Comparison of ENCODE assay signal across 30 cellular contexts in genomic region chr2:42698940-42699339, GRCh38.
"Had no signal": no experiment of that assay in that cellular context is flagged by ENCODE, and none has a peak within 500 bp of the region (broad histone marks: within the 10 kb centered on the region; RNA-seq: fewer than 3 reads in every experiment).

No MANE protein-coding gene starts in this region.

- H3K27me3 ChIP-seq: adrenal gland, body of pancreas, Peyer's patch had no signal

- H3K9me3 ChIP-seq: adrenal gland, body of pancreas, Peyer's patch had no signal

- H3K36me3 ChIP-seq: Peyer's patch had no signal

- ATAC-seq: activated CD4-positive, alpha-beta T cell treated with anti-CD3 and anti-CD28 coated beads for 36 hours; activated CD4-positive, CD25-positive, alpha-beta regulatory T cell treated with anti-CD3 and anti-CD28 coated beads, Interleukin-2, amount 50 U/mL, for 24 hours; activated naive CD4-positive, alpha-beta T cell treated with anti-CD3 and anti-CD28 coated beads, Interleukin-2, amount 50 U/mL, for 72 hours; activated T-cell treated with anti-CD3 and anti-CD28 coated beads, Interleukin-2, amount 50 U/mL, for 4 hours; body of pancreas; PC-3 had no signal

- H3K27ac ChIP-seq: adrenal gland, body of pancreas, Peyer's patch had no signal

- H3K4me3 Mint-ChIP-seq: activated CD4-positive, alpha-beta memory T cell treated with anti-CD3 and anti-CD28 coated beads for 36 hours; activated CD4-positive, alpha-beta T cell treated with anti-CD3 and anti-CD28 coated beads for 36 hours; activated naive CD4-positive, alpha-beta T cell treated with anti-CD3 and anti-CD28 coated beads for 36 hours; activated T-cell treated with anti-CD3 and anti-CD28 coated beads, Interleukin-2, amount 50 U/mL, for 4 hours; activated T-helper 1 cell treated with anti-CD3 and anti-CD28 coated beads, Interleukin-12 subunit alpha, Interleukin-12 subunit beta, Interleukin-2, Interleukin-4 antibody, amounts not matched to agents 30 ng/mL and 10 ng/mL and 1 ng/mL, durations not matched to agents 14 hours and 24 hours and 36 hours; IgD-negative memory B cell; T-helper 1 cell treated with Interleukin-12 subunit alpha and Interleukin-12 subunit beta and Interleukin-4 antibody, amounts not matched to agents 30 μg/mL and 1 μg/mL, for 36 hours; T-helper 2 cell treated with Interferon-gamma antibody and Interleukin-4, amounts not matched to agents 5 μg/mL and 100 μg/mL, for 36 hours had no signal

- H3K4me1 ChIP-seq: adrenal gland, body of pancreas, Peyer's patch had no signal

- H3K4me3 ChIP-seq: adrenal gland, body of pancreas, Peyer's patch had no signal

- H3K36me3 Mint-ChIP-seq: activated naive CD4-positive, alpha-beta T cell treated with anti-CD3 and anti-CD28 coated beads, Interleukin-2, amount 50 U/mL, for 72 hours; IgD-negative memory B cell had no signal

- H3K9me3 Mint-ChIP-seq: activated CD4-positive, alpha-beta memory T cell treated with anti-CD3 and anti-CD28 coated beads for 36 hours; activated naive CD4-positive, alpha-beta T cell treated with anti-CD3 and anti-CD28 coated beads for 36 hours; activated naive CD4-positive, alpha-beta T cell treated with anti-CD3 and anti-CD28 coated beads, Interleukin-2, amount 50 U/mL, for 72 hours; activated T-cell treated with anti-CD3 and anti-CD28 coated beads, Interleukin-2, amount 50 U/mL, for 4 hours; activated T-helper 1 cell treated with anti-CD3 and anti-CD28 coated beads, Interleukin-12 subunit alpha, Interleukin-12 subunit beta, Interleukin-2, Interleukin-4 antibody, amounts not matched to agents 30 ng/mL and 10 ng/mL and 1 ng/mL, durations not matched to agents 14 hours and 24 hours and 36 hours; IgD-negative memory B cell; T-helper 1 cell treated with Interleukin-12 subunit alpha and Interleukin-12 subunit beta and Interleukin-4 antibody, amounts not matched to agents 30 μg/mL and 1 μg/mL, for 36 hours; T-helper 2 cell treated with Interferon-gamma antibody and Interleukin-4, amounts not matched to agents 5 μg/mL and 100 μg/mL, for 36 hours had no signal

- H3K27me3 Mint-ChIP-seq: activated CD4-positive, alpha-beta memory T cell treated with anti-CD3 and anti-CD28 coated beads for 36 hours; activated CD4-positive, alpha-beta T cell treated with anti-CD3 and anti-CD28 coated beads for 36 hours; IgD-negative memory B cell had no signal

- DNase-seq: activated CD4-positive, alpha-beta memory T cell treated with anti-CD3 and anti-CD28 coated beads for 36 hours; activated CD4-positive, alpha-beta T cell treated with anti-CD3 and anti-CD28 coated beads for 36 hours; activated CD4-positive, alpha-beta T cell treated with anti-CD3 and anti-CD28 coated beads, Interleukin-2, amount 50 U/mL, for 1 hour; activated CD8-positive, alpha-beta memory T cell treated with anti-CD3 and anti-CD28 coated beads, Interleukin-2, amount 50 U/mL, for 4 hours; activated gamma-delta T cell treated with Interleukin-2 at 50 U/mL for 16 hours; activated naive CD4-positive, alpha-beta T cell treated with anti-CD3 and anti-CD28 coated beads for 36 hours; activated T-cell treated with anti-CD3 and anti-CD28 coated beads for 4 hours; activated T-cell treated with anti-CD3 and anti-CD28 coated beads, Interleukin-2, amount 50 U/mL, for 4 hours; adrenal gland; body of pancreas; central memory CD4-positive, alpha-beta T cell; Karpas-422; KBM-7; NCI-H1105; NCI-H1417 treated with DMSO at 0.1 percent for 48 hours; NCI-H187 treated with DMSO at 0.1 percent for 48 hours; NCI-H2081; NCI-H2171 treated with DMSO at 0.1 percent for 48 hours; NCI-H345; NCI-H524 treated with DMSO at 0.1 percent for 48 hours; PC-3; Peyer's patch; RPMI8226; SIG-M5 had no signal

- H3K27ac Mint-ChIP-seq: activated CD4-positive, alpha-beta memory T cell treated with anti-CD3 and anti-CD28 coated beads for 36 hours; activated CD4-positive, alpha-beta T cell treated with anti-CD3 and anti-CD28 coated beads for 36 hours; activated naive CD4-positive, alpha-beta T cell treated with anti-CD3 and anti-CD28 coated beads for 36 hours; activated naive CD4-positive, alpha-beta T cell treated with anti-CD3 and anti-CD28 coated beads, Interleukin-2, amount 50 U/mL, for 72 hours; activated T-helper 1 cell treated with anti-CD3 and anti-CD28 coated beads, Interleukin-12 subunit alpha, Interleukin-12 subunit beta, Interleukin-2, Interleukin-4 antibody, amounts not matched to agents 30 ng/mL and 10 ng/mL and 1 ng/mL, durations not matched to agents 14 hours and 24 hours and 36 hours; IgD-negative memory B cell; T-helper 1 cell treated with Interleukin-12 subunit alpha and Interleukin-12 subunit beta and Interleukin-4 antibody, amounts not matched to agents 30 μg/mL and 1 μg/mL, for 36 hours; T-helper 2 cell treated with Interferon-gamma antibody and Interleukin-4, amounts not matched to agents 5 μg/mL and 100 μg/mL, for 36 hours had no signal

- H3K4me1 Mint-ChIP-seq: activated CD4-positive, alpha-beta T cell treated with anti-CD3 and anti-CD28 coated beads for 36 hours; IgD-negative memory B cell had no signal
